In genomic region chr4:39808231-39808749, GRCh38 we compare ENCODE assay signal across 1 cellular context.
TF ChIP-seq lines count a peak whose summit lies in the region.

No MANE protein-coding gene starts in this region.

TF ChIP-seq in SK-N-SH, 30 proteins besides CTCF, POLR2A, EP300 and RAD21 (continued from another document):
- TF ChIP-seq, protein P1, sequence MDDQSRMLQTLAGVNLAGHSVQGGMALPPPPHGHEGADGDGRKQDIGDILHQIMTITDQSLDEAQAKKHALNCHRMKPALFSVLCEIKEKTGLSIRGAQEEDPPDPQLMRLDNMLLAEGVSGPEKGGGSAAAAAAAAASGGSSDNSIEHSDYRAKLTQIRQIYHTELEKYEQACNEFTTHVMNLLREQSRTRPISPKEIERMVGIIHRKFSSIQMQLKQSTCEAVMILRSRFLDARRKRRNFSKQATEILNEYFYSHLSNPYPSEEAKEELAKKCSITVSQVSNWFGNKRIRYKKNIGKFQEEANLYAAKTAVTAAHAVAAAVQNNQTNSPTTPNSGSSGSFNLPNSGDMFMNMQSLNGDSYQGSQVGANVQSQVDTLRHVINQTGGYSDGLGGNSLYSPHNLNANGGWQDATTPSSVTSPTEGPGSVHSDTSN (IDR thresholded peaks at IDR 0.05) = no peak
- TF ChIP-seq RXRA (IDR thresholded peaks at IDR 0.05; ENCODE audit: borderline replicate concordance, low read depth) (no peak), TEAD4 (IDR thresholded peaks at IDR 0.05; ENCODE audit: borderline replicate concordance, insufficient read depth) (no peak), MEF2A (IDR thresholded peaks at IDR 0.05; ENCODE audit: borderline replicate concordance, low read depth) (no peak), CHD2 (IDR thresholded peaks at IDR 0.05; ENCODE audit: low read length, partially characterized antibody) (no peak), MXI1 (IDR thresholded peaks at IDR 0.05; ENCODE audit: low read depth, low read length) (no peak), NRF1 (IDR thresholded peaks at IDR 0.05; ENCODE audit: low read depth, low read length) (no peak), REST (IDR thresholded peaks at IDR 0.05; ENCODE audit: low read depth, low read length) (no peak), SIN3A (IDR thresholded peaks at IDR 0.05; ENCODE audit: borderline replicate concordance, low read depth, low read length) (no peak), RFX5 (IDR thresholded peaks at IDR 0.05; ENCODE audit: low read length) (no peak), FOXM1 (IDR thresholded peaks at IDR 0.05; ENCODE audit: low read depth) (no peak)
